In genomic region chr20:14214046-14214445, GRCh38 we compare ENCODE assay signal across 17 cellular contexts.
DNase-seq lines count a peak whose midpoint lies in the region; ATAC-seq and TF ChIP-seq lines count a peak whose summit lies in the region.
"Had no signal": no experiment of that assay in that cellular context is flagged by ENCODE, and none has a peak within 500 bp of the region (broad histone marks: within the 10 kb centered on the region; RNA-seq: fewer than 3 reads in every experiment).

No MANE protein-coding gene starts in this region.

- H3K36me3 ChIP-seq in SK-N-SH (replicated peaks in 1 of 2; ENCODE audit: control insufficient read depth in 1 of 2, insufficient read depth in 2 of 2, low read length in 1 of 2), result no peaks in the 10 kb centered on the region
- H3K36me3 ChIP-seq in SK-N-MC (ENCODE audit: insufficient read depth, low read length), result no peaks in the 10 kb centered on the region
- no peaks in the 10 kb centered on the region for H3K36me3 ChIP-seq in smooth muscle cell (ENCODE audit: low read depth)
- H3K36me3 ChIP-seq in mesenchymal stem cell (ENCODE audit: control insufficient read depth in 1 of 2, insufficient read depth in 2 of 2, low read depth in 1 of 2, low read length in 2 of 2), result no peaks in the 10 kb centered on the region
- H3K36me3 ChIP-seq: BLaER1 treated with 17β-estradiol and CSF1 and Interleukin-3, amounts not matched to agents 10 nM and 100 nM; HAP-1; SJSA1 had no signal

- H2BK5ac ChIP-seq in mesenchymal stem cell (ENCODE audit: low read depth, low read length, poor library complexity, severe bottlenecking), result no peak overlapping the region

- no peak overlapping the region for H2BK15ac ChIP-seq in mesenchymal stem cell (ENCODE audit: low read depth, poor library complexity, severe bottlenecking)

- DNase-seq in SK-N-SH (no peak), SK-N-MC (ENCODE audit: low read depth, low spot score) (no peak), fibroblast of mammary gland (ENCODE audit: low read depth) (peak; percentile 37), smooth muscle cell (lab: John Stamatoyannopoulos, UW; ENCODE audit: unreplicated experiment) (no peak), NCI-H2029 (lab: John Stamatoyannopoulos, UW) (no peak), mesenchymal stem cell (no peak), DMS 273 (lab: John Stamatoyannopoulos, UW; ENCODE audit: unreplicated experiment) (no peak)
- DNase-seq: CD8-positive, alpha-beta memory T cell; DND-41; GDM1; NCI-H187 treated with DMSO at 0.1 percent for 48 hours; NCI-H510A; NCI-H82 had no signal

- H3K23ac ChIP-seq in mesenchymal stem cell (ENCODE audit: low read length in 2 of 2), result no peak overlapping the region

- no peak overlapping the region for H2AK5ac ChIP-seq in mesenchymal stem cell (ENCODE audit: low read length, severe bottlenecking)

- CTCF ChIA-PET in SK-N-SH (lab: Yijun Ruan, JAX), result no interaction called here

- no peak overlapping the region for H4K91ac ChIP-seq in mesenchymal stem cell (ENCODE audit: low read length)

- H3K4me1 ChIP-seq in SK-N-SH (ENCODE audit: control insufficient read depth in 1 of 2, insufficient read depth in 2 of 2, low read depth in 1 of 2, low read length in 1 of 2) (no peaks in the 10 kb centered on the region), smooth muscle cell (ENCODE audit: low read depth) (no peaks in the 10 kb centered on the region), mesenchymal stem cell (ENCODE audit: control insufficient read depth, insufficient read depth, low read depth, low read length) (no peaks in the 10 kb centered on the region)
- H3K4me1 ChIP-seq: BLaER1 treated with 17β-estradiol and CSF1 and Interleukin-3, amounts not matched to agents 10 nM and 100 nM; HAP-1; SJSA1 had no signal

- H3K4me2 ChIP-seq in SK-N-SH (no peak overlapping the region), smooth muscle cell (no peak overlapping the region), mesenchymal stem cell (ENCODE audit: low read length, poor library complexity, severe bottlenecking) (no peak overlapping the region)
- H3K4me2 ChIP-seq: BLaER1 treated with 17β-estradiol and CSF1 and Interleukin-3, amounts not matched to agents 10 nM and 100 nM had no signal

- no peak for ATAC-seq in SK-N-SH treated with all-trans-retinoic acid at 6 μM for 48 hours

- 69% methylated on average over 1 of the region's 1 CpG for WGBS in SK-N-SH (ENCODE audit: low lambda C conversion rate)
- WGBS in smooth muscle cell (ENCODE audit: low lambda C conversion rate), result 65% methylated on average over 1 of the region's 1 CpG
- 50% methylated on average over 1 of the region's 1 CpG for WGBS in mesenchymal stem cell

- no peaks in the 10 kb centered on the region for H3K79me1 ChIP-seq in mesenchymal stem cell (replicated peaks; ENCODE audit: low read length, poor library complexity, severe bottlenecking)

- H3K14ac ChIP-seq in mesenchymal stem cell (ENCODE audit: low read length in 2 of 2), result no peak overlapping the region

- H4K8ac ChIP-seq in mesenchymal stem cell (ENCODE audit: low read length), result no peak overlapping the region

- H3F3A ChIP-seq in SK-N-SH (replicated peaks; ENCODE audit: insufficient read depth) (no peaks in the 10 kb centered on the region), smooth muscle cell (ENCODE audit: low read depth) (no peaks in the 10 kb centered on the region)

- TF ChIP-seq RAD21 in SK-N-SH (IDR thresholded peaks at IDR 0.05; ENCODE audit: low read length), result no peak

- H3K4ac ChIP-seq in mesenchymal stem cell (ENCODE audit: low read depth in 1 of 2, low read length in 2 of 2), result no peak overlapping the region

- H2AFZ ChIP-seq in SK-N-SH (ENCODE audit: low read depth), result 0 out of 2 replicates have a peak overlapping the region, but pooled peaks have one; percentile 22
- H2AFZ ChIP-seq in smooth muscle cell (ENCODE audit: low read depth), result peak overlapping the region; percentile 18
- no peak overlapping the region for H2AFZ ChIP-seq in mesenchymal stem cell (ENCODE audit: low read depth, low read length)

- no peak overlapping the region for H2BK120ac ChIP-seq in mesenchymal stem cell (ENCODE audit: low read depth, low read length)

- H3K9ac ChIP-seq in SK-N-SH (no peak overlapping the region), SK-N-MC (ENCODE audit: insufficient read length) (no peak overlapping the region), smooth muscle cell (ENCODE audit: low read depth) (no peak overlapping the region), mesenchymal stem cell (ENCODE audit: low read length) (no peak overlapping the region)
- H3K9ac ChIP-seq: BLaER1 treated with 17β-estradiol and CSF1 and Interleukin-3, amounts not matched to agents 10 nM and 100 nM had no signal

- H4K20me1 ChIP-seq in SK-N-SH (ENCODE audit: insufficient read depth) (no peaks in the 10 kb centered on the region), smooth muscle cell (ENCODE audit: low read depth) (no peaks in the 10 kb centered on the region)
- H4K20me1 ChIP-seq: BLaER1 treated with 17β-estradiol and CSF1 and Interleukin-3, amounts not matched to agents 10 nM and 100 nM had no signal

- POLR2A ChIA-PET in SK-N-SH (lab: Yijun Ruan, JAX), result no interaction called here

- H3K27me3 ChIP-seq in SK-N-SH (ENCODE audit: insufficient read depth), result no peaks in the 10 kb centered on the region
- H3K27me3 ChIP-seq in smooth muscle cell (ENCODE audit: low read depth), result no peaks in the 10 kb centered on the region
- H3K27me3 ChIP-seq in mesenchymal stem cell (ENCODE audit: control insufficient read depth in 1 of 2, insufficient read depth in 1 of 2, low read length in 2 of 2), result no peaks in the 10 kb centered on the region
- H3K27me3 ChIP-seq: BLaER1 treated with 17β-estradiol and CSF1 and Interleukin-3, amounts not matched to agents 10 nM and 100 nM; SJSA1 had no signal

- no peaks in the 10 kb centered on the region for H3K9me3 ChIP-seq in SK-N-SH
- H3K9me3 ChIP-seq in SK-N-MC (ENCODE audit: low read depth, low read length), result no peaks in the 10 kb centered on the region
- no peaks in the 10 kb centered on the region for H3K9me3 ChIP-seq in smooth muscle cell (replicated peaks; ENCODE audit: low read depth)
- no peaks in the 10 kb centered on the region for H3K9me3 ChIP-seq in mesenchymal stem cell (ENCODE audit: control insufficient read depth, low read length)
- H3K9me3 ChIP-seq: BLaER1 treated with 17β-estradiol and CSF1 and Interleukin-3, amounts not matched to agents 10 nM and 100 nM; HAP-1; SJSA1 had no signal

- H3K79me2 ChIP-seq in SK-N-SH (ENCODE audit: insufficient read depth) (no peaks in the 10 kb centered on the region), smooth muscle cell (ENCODE audit: low read depth) (no peaks in the 10 kb centered on the region)

- no peaks in the 10 kb centered on the region for H3K9me2 ChIP-seq in SK-N-SH

- no peak overlapping the region for H2BK12ac ChIP-seq in mesenchymal stem cell (ENCODE audit: low read length in 2 of 2)

- H3K4me3 ChIP-seq in SK-N-SH (ENCODE audit: low read depth in 2 of 2, low read length in 1 of 2) (no peak overlapping the region), SK-N-MC (no peak overlapping the region), fibroblast of mammary gland (ENCODE audit: control insufficient read depth, low read depth, low read length) (no peak overlapping the region), smooth muscle cell (no peak overlapping the region), mesenchymal stem cell (ENCODE audit: insufficient read depth in 1 of 2, low read depth in 1 of 2, low read length in 2 of 2) (no peak overlapping the region)
- H3K4me3 ChIP-seq: BLaER1 treated with 17β-estradiol and CSF1 and Interleukin-3, amounts not matched to agents 10 nM and 100 nM; HAP-1; SJSA1 had no signal

- no peak for TF ChIP-seq EP300 in SK-N-SH (IDR thresholded peaks at IDR 0.05; ENCODE audit: borderline replicate concordance in 1 of 2, low read depth in 1 of 2, low read length in 1 of 2)

- H3K27ac ChIP-seq in SK-N-SH (ENCODE audit: low read depth in 2 of 2, low read length in 1 of 2), result no peak overlapping the region
- H3K27ac ChIP-seq in SK-N-MC, result peak overlapping the region; percentile 60
- H3K27ac ChIP-seq in smooth muscle cell (ENCODE audit: low read depth), result no peak overlapping the region
- H3K27ac ChIP-seq in mesenchymal stem cell (ENCODE audit: low read length, poor library complexity, severe bottlenecking), result no peak overlapping the region
- H3K27ac ChIP-seq: BLaER1 treated with 17β-estradiol and CSF1 and Interleukin-3, amounts not matched to agents 10 nM and 100 nM; SJSA1 had no signal

- TF ChIP-seq CTCF in SK-N-SH (IDR thresholded peaks at IDR 0.05), result no peak
- TF ChIP-seq CTCF in fibroblast of mammary gland (conservative IDR thresholded peaks at IDR 0.05; ENCODE audit: control insufficient read depth, insufficient read depth, low read depth, low read length), result no peak
- no peak for TF ChIP-seq CTCF in smooth muscle cell (IDR thresholded peaks at IDR 0.05; ENCODE audit: borderline replicate concordance, insufficient read depth, poor library complexity, severe bottlenecking)

- H3K18ac ChIP-seq in mesenchymal stem cell (ENCODE audit: low read depth in 1 of 2, low read length in 2 of 2), result no peak overlapping the region

TF ChIP-seq in SK-N-SH, 30 proteins besides CTCF, POLR2A, EP300 and RAD21:
- TF ChIP-seq SMC3 (IDR thresholded peaks at IDR 0.05; ENCODE audit: low read depth, low read length) (no peak), MAX (IDR thresholded peaks at IDR 0.05; ENCODE audit: low read depth) (no peak), ELF1 (IDR thresholded peaks at IDR 0.05) (no peak), TEAD4 (IDR thresholded peaks at IDR 0.05; ENCODE audit: borderline replicate concordance, insufficient read depth) (no peak)

TF ChIP-seq in SK-N-SH treated with all-trans-retinoic acid at 6 μM for 48 hours, 23 proteins besides CTCF, POLR2A, EP300 and RAD21 (continues in another document):
- TF ChIP-seq ZFP3 (CRISPR knock-in tag; IDR thresholded peaks at IDR 0.05) (no peak), CSRNP3 (CRISPR knock-in tag; IDR thresholded peaks at IDR 0.05) (no peak), ARNTL (CRISPR knock-in tag; IDR thresholded peaks at IDR 0.05; ENCODE audit: borderline replicate concordance, low read depth) (no peak), TCF4 (CRISPR knock-in tag; IDR thresholded peaks at IDR 0.05; ENCODE audit: borderline replicate concordance) (no peak), CSDC2 (CRISPR knock-in tag; IDR thresholded peaks at IDR 0.05) (no peak), OSR1 (CRISPR knock-in tag; IDR thresholded peaks at IDR 0.05) (no peak), SNAI2 (CRISPR knock-in tag; IDR thresholded peaks at IDR 0.05) (no peak)
